Comparison of ENCODE assay signal across 9 cellular contexts in the genomic region with DNA sequence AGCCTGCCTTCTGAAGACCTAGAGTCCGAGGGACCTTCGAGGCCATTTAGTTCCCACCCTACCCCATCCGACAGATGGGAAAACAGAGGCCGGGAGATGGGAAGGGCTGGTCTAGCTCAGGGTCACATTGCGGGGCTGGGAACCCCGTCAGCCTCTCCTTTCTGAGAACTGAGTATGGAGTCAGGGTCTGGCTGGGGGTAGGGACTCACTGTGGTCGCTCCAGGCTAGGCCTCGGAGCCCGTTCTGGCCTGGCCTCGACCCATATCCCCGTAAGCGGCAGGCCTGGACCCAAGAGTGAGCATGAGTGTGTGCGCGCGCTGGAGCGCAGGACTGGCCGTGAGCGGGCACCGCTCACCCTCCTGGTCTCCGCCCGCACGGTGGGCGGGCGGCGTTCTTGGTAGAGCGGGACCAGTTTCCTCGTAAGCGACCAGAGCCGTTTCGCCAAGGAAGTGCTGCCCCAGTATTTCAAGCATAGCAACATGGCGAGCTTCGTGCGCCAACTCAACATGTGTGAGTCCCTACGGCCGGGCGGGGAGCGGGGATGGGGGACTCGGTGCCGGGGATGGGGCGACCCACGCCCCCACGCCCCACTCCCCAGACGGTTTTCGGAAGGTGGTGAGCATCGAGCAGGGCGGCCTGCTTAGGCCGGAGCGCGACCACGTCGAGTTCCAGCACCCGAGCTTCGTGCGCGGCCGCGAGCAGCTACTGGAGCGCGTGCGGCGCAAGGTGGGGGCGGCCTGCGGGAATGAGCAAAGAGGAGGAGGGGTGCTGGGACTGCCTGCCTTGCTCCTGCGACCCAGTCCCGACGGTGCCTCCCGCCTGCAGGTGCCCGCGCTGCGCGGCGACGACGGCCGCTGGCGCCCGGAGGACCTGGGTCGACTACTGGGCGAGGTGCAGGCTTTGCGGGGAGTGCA. TPM values are rescaled to one million over a fixed set of nuclear protein-coding genes. Genes with fewer than 3 reads are reported as not detected.
DNase-seq lines count a peak whose midpoint lies in the region; ATAC-seq and TF ChIP-seq lines count a peak whose summit lies in the region.
"Had no signal": no experiment of that assay in that cellular context is flagged by ENCODE, and none has a peak within 500 bp of the region (broad histone marks: within the 10 kb centered on the region; RNA-seq: fewer than 3 reads in every experiment).

No MANE protein-coding gene starts in this region.

- DNase-seq in MM.1S (no peak), osteocyte (ENCODE audit: extremely low spot score, unreplicated experiment) (no peak), islet precursor cell (no peak), midbrain (lab: John Stamatoyannopoulos, UW) (no peak), kidney tubule cell (ENCODE audit: low spot score) (no peak)
- DNase-seq: NCI-H1105 had no signal

- no peaks in the 10 kb centered on the region for H3K9me3 Mint-ChIP-seq in osteocyte (ENCODE audit: unreplicated experiment)

- no peaks in the 10 kb centered on the region for H3K9me2 ChIP-seq in MM.1S (replicated peaks; ENCODE audit: insufficient read depth, low read length)

- peak overlapping the region; percentile 40 for H3K4me3 Mint-ChIP-seq in osteocyte (ENCODE audit: unreplicated experiment)

- H3K4me1 ChIP-seq in MM.1S (ENCODE audit: low read length) (peaks cover 31% of the 10 kb centered on the region), gastroesophageal sphincter (peaks cover 0 to 99% (median 53%) of the 10 kb centered on the region in 3 donors)

- 33% methylated on average over 3 of the region's 80 CpGs; no CpG with 5 or more reads in 1 of the 2 donors for WGBS in gastroesophageal sphincter (ENCODE audit: low coverage in 1 of 2), 2 donors

- ATAC-seq in gastroesophageal sphincter (no peak), GM18520 (IDR thresholded peaks at IDR 0.05; ENCODE audit: unreplicated experiment) (no peak)

- peak overlapping the region; percentile 67; the same call in 1 of the 2 replicates for H3K4me2 ChIP-seq in MM.1S (ENCODE audit: low read depth, low read length)

- TF ChIP-seq EP300 in gastroesophageal sphincter (IDR thresholded peaks at IDR 0.05): no peak

- no peaks in the 10 kb centered on the region for H3K79me2 ChIP-seq in MM.1S (ENCODE audit: low read length)

- H3K9me3 ChIP-seq in MM.1S (replicated peaks; ENCODE audit: insufficient read depth, low read length): no peaks in the 10 kb centered on the region
- H3K9me3 ChIP-seq in gastroesophageal sphincter: no peaks in the 10 kb centered on the region

- H3K27ac Mint-ChIP-seq in osteocyte (ENCODE audit: unreplicated experiment): no peak overlapping the region

- no peak for TF ChIP-seq CTCF in C4-2B (conservative IDR thresholded peaks at IDR 0.05)
- no peak for TF ChIP-seq CTCF in MM.1S (IDR thresholded peaks at IDR 0.05; ENCODE audit: low read length)
- TF ChIP-seq CTCF in gastroesophageal sphincter (IDR thresholded peaks at IDR 0.05): no peak
- no peak for TF ChIP-seq CTCF in osteocyte (IDR thresholded peaks at IDR 0.05)

- peak overlapping the region; percentile 60; the same call in 1 of the 2 replicates for H3K9ac ChIP-seq in MM.1S (ENCODE audit: low read length)

- no peaks in the 10 kb centered on the region for H4K20me1 ChIP-seq in MM.1S (ENCODE audit: insufficient read depth, low read length)

- H3K4me1 Mint-ChIP-seq in osteocyte (ENCODE audit: unreplicated experiment): peaks cover 39% of the 10 kb centered on the region

- H3K27ac ChIP-seq in C4-2B: peak overlapping the region; percentile 62
- peak overlapping the region; percentile 38; the same call in 1 of the 2 replicates for H3K27ac ChIP-seq in MM.1S (ENCODE audit: low read length)
- H3K27ac ChIP-seq in gastroesophageal sphincter: peak overlapping the region; percentile 78 to 97 (median 90)

- no peak overlapping the region for H2AFZ ChIP-seq in MM.1S (ENCODE audit: low read length)

- peaks cover 6% of the 10 kb centered on the region for H3F3A ChIP-seq in MM.1S (ENCODE audit: insufficient read depth, low read length)

- TF ChIP-seq POLR2A in gastroesophageal sphincter (IDR thresholded peaks at IDR 0.05): no peak

- H3K27me3 Mint-ChIP-seq in osteocyte (ENCODE audit: unreplicated experiment): peaks cover 29% of the 10 kb centered on the region

- no peaks in the 10 kb centered on the region for H3K36me3 ChIP-seq in MM.1S (replicated peaks; ENCODE audit: insufficient read depth, low read length)
- peaks cover 0 to 19% of the 10 kb centered on the region in 2 donors for H3K36me3 ChIP-seq in gastroesophageal sphincter

- H3K4me3 ChIP-seq in MM.1S (ENCODE audit: low read length) (0 out of 2 replicates have a peak overlapping the region, but pooled peaks have one; percentile 52), gastroesophageal sphincter (peak overlapping the region; percentile 21 to 58)

- no peaks in the 10 kb centered on the region for H3K36me3 Mint-ChIP-seq in osteocyte (ENCODE audit: unreplicated experiment)

- no peaks in the 10 kb centered on the region for H3K27me3 ChIP-seq in MM.1S (replicated peaks; ENCODE audit: insufficient read depth, low read length)
- peaks cover 38% of the 10 kb centered on the region for H3K27me3 ChIP-seq in gastroesophageal sphincter

RNA-seq across cellular contexts. Expression of gene HSF4, which starts 0.8 kb away (rescaled TPM):
- total RNA-seq in gastroesophageal sphincter (100 to 1,000 TPM in 1 of 4 donors, 10 to 100 TPM in 2, 1 to 10 TPM in 1; 7.7 to 110 (median 59.4) TPM), osteocyte (19.6 and 22.3 TPM in 2 replicates)

RNA-seq across cellular contexts. Expression of gene NOL3, which starts 5.0 kb away (rescaled TPM):
- total RNA-seq in gastroesophageal sphincter (10 to 100 TPM; 23.0 to 78.9 (median 49.9) TPM), osteocyte (15.8 and 22.8 TPM in 2 replicates)

RNA-seq across cellular contexts. Expression of gene FBXL8, which starts 5.6 kb away (rescaled TPM):
- total RNA-seq in gastroesophageal sphincter (10 to 100 TPM in 3 of 4 donors, 1 to 10 TPM in 1; 6.9 to 18.8 (median 14.2) TPM), osteocyte (12.8 and 15.5 TPM in 2 replicates)

RNA-seq across cellular contexts. Expression of gene TRADD, which starts 5.7 kb away (rescaled TPM):
- 10 to 100 TPM; 26.1 to 39.7 (median 28.9) TPM for total RNA-seq in gastroesophageal sphincter
- total RNA-seq in osteocyte: 13.4 and 14.1 TPM in 2 replicates

RNA-seq across cellular contexts. Expression of gene B3GNT9, which starts 14.6 kb away (rescaled TPM):
- total RNA-seq in gastroesophageal sphincter (10 to 100 TPM; 16.3 to 33.6 (median 23.1) TPM), osteocyte (44.1 and 44.9 TPM in 2 replicates)

Comparison
In these comparisons a context has a peak if more than half of its experiments do, and no peak if none do; other contexts are left out.
1. H3K27ac ChIP-seq: peak in every context shown above with its lines; median percentile 90 in gastroesophageal sphincter; 62 in C4-2B; 38 in MM.1S.